1 cellular context compared by ENCODE assay signal in the genomic region with DNA sequence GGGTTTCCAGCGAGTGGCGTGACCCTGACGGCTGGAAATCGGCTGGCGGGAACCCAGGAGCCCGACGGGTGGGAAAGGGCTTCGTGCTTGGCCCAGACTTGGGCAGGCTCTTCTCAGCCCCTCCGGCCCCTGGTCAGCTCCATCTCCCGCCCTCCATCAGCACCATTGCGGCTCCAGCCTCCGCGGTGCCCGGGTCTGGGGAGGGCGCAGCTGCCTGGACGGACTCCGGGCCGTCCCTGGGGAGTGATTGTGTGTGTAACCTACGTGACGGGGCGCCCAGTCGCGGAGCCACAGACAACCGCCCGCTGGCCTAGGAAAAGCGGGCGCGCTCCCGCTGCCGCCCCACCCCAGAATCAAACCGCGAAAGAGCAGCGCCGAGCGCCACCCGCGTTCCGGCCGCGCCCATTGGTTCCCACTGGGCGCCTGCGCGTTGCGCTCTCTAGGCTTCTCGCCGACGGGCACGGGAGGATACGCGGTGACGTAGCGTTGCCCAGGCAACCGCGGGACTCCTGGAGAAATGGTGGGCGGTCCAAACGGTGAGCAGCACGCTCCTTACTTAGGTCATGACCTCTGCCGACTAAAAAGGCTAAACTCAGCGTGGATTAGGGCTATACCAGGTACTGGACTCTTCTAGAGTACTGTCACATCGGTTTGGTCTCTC.
TF ChIP-seq lines count a peak whose summit lies in the region.

CFAP20DC (minus strand) TSS at position 355 of the 661 bp plus-strand sequence. CDS start 394 bp downstream, outside the sequence.

TF ChIP-seq in K562, 482 proteins besides CTCF, POLR2A, EP300 and RAD21 (continued from another document):
- TF ChIP-seq ZNF280B (CRISPR knock-in tag; IDR thresholded peaks at IDR 0.05) (no peak), ZNF589 (CRISPR knock-in tag; IDR thresholded peaks at IDR 0.05; ENCODE audit: low read depth) (no peak), ID3 (CRISPR knock-in tag; IDR thresholded peaks at IDR 0.05) (no peak), ID3 (tag; IDR thresholded peaks at IDR 0.05) (no peak), ELF4 (CRISPR knock-in tag; IDR thresholded peaks at IDR 0.05) (no peak), PTTG1 (tag; IDR thresholded peaks at IDR 0.05; ENCODE audit: low read depth) (no peak), ZKSCAN1 (IDR thresholded peaks at IDR 0.05; ENCODE audit: low read depth, low read length) (no peak), ARID3A (IDR thresholded peaks at IDR 0.05; ENCODE audit: borderline replicate concordance, low read depth, low read length) (no peak), L3MBTL2 (IDR thresholded peaks at IDR 0.05) (peak; percentile 29; the same call in 1 of the 2 replicates), ZFP1 (CRISPR knock-in tag; IDR thresholded peaks at IDR 0.05) (no peak), ZZZ3 (IDR thresholded peaks at IDR 0.05) (no peak), HSF4 (CRISPR knock-in tag; IDR thresholded peaks at IDR 0.05; ENCODE audit: borderline replicate concordance) (no peak), USF1 (CRISPR knock-in tag; IDR thresholded peaks at IDR 0.05) (no peak), ESRRA (IDR thresholded peaks at IDR 0.05; ENCODE audit: borderline replicate concordance, low read depth) (peak; percentile 59; the same call in 1 of the 2 replicates), PHB (CRISPR knock-in tag; IDR thresholded peaks at IDR 0.05) (no peak), ZNF134 (CRISPR knock-in tag; conservative IDR thresholded peaks at IDR 0.05) (no peak), KDM4B (IDR thresholded peaks at IDR 0.05; ENCODE audit: borderline replicate concordance in 2 of 2, low read depth in 1 of 2) (no peak), ERF (CRISPR knock-in tag; IDR thresholded peaks at IDR 0.05) (no peak), MCM3 (IDR thresholded peaks at IDR 0.05) (no peak), ZBTB12 (CRISPR knock-in tag; IDR thresholded peaks at IDR 0.05) (no peak), CEBPG (CRISPR knock-in tag; IDR thresholded peaks at IDR 0.05) (no peak), CEBPG (tag; conservative IDR thresholded peaks at IDR 0.05 in 1 of 2, IDR thresholded peaks at IDR 0.05 in 1 of 2) (no peak), NFYB (IDR thresholded peaks at IDR 0.05; ENCODE audit: extremely low read depth, insufficient read length) (no peak), BHLHE40 (IDR thresholded peaks at IDR 0.05; ENCODE audit: low read length) (peak; percentile 74), TEAD1 (CRISPR knock-in tag; IDR thresholded peaks at IDR 0.05) (no peak), ZNF695 (CRISPR knock-in tag; IDR thresholded peaks at IDR 0.05) (no peak), PKNOX1 (IDR thresholded peaks at IDR 0.05) (0 out of 2 replicates have a peak, but pooled peaks have one; percentile 17), NONO (IDR thresholded peaks at IDR 0.05; ENCODE audit: low read depth in 2 of 2, low read length in 1 of 2) (no peak), HINFP (tag; conservative IDR thresholded peaks at IDR 0.05; ENCODE audit: low read depth) (no peak)
- TF ChIP-seq, protein P1, sequence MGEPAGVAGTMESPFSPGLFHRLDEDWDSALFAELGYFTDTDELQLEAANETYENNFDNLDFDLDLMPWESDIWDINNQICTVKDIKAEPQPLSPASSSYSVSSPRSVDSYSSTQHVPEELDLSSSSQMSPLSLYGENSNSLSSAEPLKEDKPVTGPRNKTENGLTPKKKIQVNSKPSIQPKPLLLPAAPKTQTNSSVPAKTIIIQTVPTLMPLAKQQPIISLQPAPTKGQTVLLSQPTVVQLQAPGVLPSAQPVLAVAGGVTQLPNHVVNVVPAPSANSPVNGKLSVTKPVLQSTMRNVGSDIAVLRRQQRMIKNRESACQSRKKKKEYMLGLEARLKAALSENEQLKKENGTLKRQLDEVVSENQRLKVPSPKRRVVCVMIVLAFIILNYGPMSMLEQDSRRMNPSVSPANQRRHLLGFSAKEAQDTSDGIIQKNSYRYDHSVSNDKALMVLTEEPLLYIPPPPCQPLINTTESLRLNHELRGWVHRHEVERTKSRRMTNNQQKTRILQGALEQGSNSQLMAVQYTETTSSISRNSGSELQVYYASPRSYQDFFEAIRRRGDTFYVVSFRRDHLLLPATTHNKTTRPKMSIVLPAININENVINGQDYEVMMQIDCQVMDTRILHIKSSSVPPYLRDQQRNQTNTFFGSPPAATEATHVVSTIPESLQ (CRISPR knock-in tag; IDR thresholded peaks at IDR 0.05) = no peak
- TF ChIP-seq, protein P2, sequence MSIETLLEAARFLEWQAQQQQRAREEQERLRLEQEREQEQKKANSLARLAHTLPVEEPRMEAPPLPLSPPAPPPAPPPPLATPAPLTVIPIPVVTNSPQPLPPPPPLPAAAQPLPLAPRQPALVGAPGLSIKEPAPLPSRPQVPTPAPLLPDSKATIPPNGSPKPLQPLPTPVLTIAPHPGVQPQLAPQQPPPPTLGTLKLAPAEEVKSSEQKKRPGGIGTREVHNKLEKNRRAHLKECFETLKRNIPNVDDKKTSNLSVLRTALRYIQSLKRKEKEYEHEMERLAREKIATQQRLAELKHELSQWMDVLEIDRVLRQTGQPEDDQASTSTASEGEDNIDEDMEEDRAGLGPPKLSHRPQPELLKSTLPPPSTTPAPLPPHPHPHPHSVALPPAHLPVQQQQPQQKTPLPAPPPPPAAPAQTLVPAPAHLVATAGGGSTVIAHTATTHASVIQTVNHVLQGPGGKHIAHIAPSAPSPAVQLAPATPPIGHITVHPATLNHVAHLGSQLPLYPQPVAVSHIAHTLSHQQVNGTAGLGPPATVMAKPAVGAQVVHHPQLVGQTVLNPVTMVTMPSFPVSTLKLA (conservative IDR thresholded peaks at IDR 0.05) = peak in 1 of 2 experiments; percentile 35; a peak in 1 of 4 replicates
- TF ChIP-seq, protein P3, sequence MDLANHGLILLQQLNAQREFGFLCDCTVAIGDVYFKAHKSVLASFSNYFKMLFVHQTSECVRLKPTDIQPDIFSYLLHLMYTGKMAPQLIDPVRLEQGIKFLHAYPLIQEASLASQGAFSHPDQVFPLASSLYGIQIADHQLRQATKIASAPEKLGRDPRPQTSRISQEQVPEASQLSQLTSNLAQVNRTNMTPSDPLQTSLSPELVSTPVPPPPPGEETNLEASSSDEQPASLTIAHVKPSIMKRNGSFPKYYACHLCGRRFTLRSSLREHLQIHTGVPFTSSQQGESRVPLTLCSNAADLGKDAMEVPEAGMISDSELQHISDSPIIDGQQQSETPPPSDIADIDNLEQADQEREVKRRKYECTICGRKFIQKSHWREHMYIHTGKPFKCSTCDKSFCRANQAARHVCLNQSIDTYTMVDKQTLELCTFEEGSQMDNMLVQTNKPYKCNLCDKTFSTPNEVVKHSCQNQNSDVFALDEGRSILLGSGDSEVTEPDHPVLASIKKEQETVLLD (IDR thresholded peaks at IDR 0.05) = no peak
- TF ChIP-seq, protein P4, sequence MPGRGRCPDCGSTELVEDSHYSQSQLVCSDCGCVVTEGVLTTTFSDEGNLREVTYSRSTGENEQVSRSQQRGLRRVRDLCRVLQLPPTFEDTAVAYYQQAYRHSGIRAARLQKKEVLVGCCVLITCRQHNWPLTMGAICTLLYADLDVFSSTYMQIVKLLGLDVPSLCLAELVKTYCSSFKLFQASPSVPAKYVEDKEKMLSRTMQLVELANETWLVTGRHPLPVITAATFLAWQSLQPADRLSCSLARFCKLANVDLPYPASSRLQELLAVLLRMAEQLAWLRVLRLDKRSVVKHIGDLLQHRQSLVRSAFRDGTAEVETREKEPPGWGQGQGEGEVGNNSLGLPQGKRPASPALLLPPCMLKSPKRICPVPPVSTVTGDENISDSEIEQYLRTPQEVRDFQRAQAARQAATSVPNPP (IDR thresholded peaks at IDR 0.05; ENCODE audit: borderline replicate concordance, insufficient read depth, insufficient read length) = no peak
- TF ChIP-seq, protein P5, sequence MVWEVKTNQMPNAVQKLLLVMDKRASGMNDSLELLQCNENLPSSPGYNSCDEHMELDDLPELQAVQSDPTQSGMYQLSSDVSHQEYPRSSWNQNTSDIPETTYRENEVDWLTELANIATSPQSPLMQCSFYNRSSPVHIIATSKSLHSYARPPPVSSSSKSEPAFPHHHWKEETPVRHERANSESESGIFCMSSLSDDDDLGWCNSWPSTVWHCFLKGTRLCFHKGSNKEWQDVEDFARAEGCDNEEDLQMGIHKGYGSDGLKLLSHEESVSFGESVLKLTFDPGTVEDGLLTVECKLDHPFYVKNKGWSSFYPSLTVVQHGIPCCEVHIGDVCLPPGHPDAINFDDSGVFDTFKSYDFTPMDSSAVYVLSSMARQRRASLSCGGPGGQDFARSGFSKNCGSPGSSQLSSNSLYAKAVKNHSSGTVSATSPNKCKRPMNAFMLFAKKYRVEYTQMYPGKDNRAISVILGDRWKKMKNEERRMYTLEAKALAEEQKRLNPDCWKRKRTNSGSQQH (CRISPR knock-in tag; IDR thresholded peaks at IDR 0.05) = no peak
- TF ChIP-seq, protein P6, sequence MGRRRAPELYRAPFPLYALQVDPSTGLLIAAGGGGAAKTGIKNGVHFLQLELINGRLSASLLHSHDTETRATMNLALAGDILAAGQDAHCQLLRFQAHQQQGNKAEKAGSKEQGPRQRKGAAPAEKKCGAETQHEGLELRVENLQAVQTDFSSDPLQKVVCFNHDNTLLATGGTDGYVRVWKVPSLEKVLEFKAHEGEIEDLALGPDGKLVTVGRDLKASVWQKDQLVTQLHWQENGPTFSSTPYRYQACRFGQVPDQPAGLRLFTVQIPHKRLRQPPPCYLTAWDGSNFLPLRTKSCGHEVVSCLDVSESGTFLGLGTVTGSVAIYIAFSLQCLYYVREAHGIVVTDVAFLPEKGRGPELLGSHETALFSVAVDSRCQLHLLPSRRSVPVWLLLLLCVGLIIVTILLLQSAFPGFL (CRISPR knock-in tag; IDR thresholded peaks at IDR 0.05) = no peak
- TF ChIP-seq, protein P7, sequence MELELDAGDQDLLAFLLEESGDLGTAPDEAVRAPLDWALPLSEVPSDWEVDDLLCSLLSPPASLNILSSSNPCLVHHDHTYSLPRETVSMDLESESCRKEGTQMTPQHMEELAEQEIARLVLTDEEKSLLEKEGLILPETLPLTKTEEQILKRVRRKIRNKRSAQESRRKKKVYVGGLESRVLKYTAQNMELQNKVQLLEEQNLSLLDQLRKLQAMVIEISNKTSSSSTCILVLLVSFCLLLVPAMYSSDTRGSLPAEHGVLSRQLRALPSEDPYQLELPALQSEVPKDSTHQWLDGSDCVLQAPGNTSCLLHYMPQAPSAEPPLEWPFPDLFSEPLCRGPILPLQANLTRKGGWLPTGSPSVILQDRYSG (tag; conservative IDR thresholded peaks at IDR 0.05; ENCODE audit: low read depth) = no peak
